In genomic region chr11:62671604-62672528, GRCh38 we compare ENCODE assay signal across 8 cellular contexts. TPM values are rescaled to one million over a fixed set of nuclear protein-coding genes. Genes with fewer than 3 reads are reported as not detected.
DNase-seq lines count a peak whose midpoint lies in the region; ATAC-seq, FAIRE-seq and TF ChIP-seq lines count a peak whose summit lies in the region.

Gene LBHD1 (minus strand): TSS chr11:62672267. CDS start chr11:62670031, 2,236 bp downstream.
Gene UQCC3 (plus strand): TSS chr11:62671673. CDS start chr11:62671746, 73 bp downstream.

- peak; percentile 2 to 35 for TF ChIP-seq POLR2A in tibial nerve (IDR thresholded peaks at IDR 0.05)

- no peak within 1 kb of the TSS for H3K27ac ChIP-seq in H9 (ENCODE audit: insufficient read length, low read depth, low read length)
- peak within 1 kb of the TSS; percentile 80 to 94 for H3K27ac ChIP-seq in SK-N-SH (ENCODE audit: low read depth in 2 of 2, low read length in 1 of 2)
- peak within 1 kb of the TSS; percentile 52 to 91 (median 83) for H3K27ac ChIP-seq in pancreas
- H3K27ac ChIP-seq in tibial nerve, result peak within 1 kb of the TSS; percentile 72 to 93 (median 86)

- H3K9me3 ChIP-seq in H9 (ENCODE audit: control insufficient read depth, low read depth, low read length) (no peaks in the 10 kb centered on the region), SK-N-SH (no peaks in the 10 kb centered on the region), pancreas (no peaks in the 10 kb centered on the region), tibial nerve (no peaks in the 10 kb centered on the region)

- H2BK15ac ChIP-seq in H9 (ENCODE audit: low read depth, low read length), result no peak within 1 kb of the TSS

- no peak within 1 kb of the TSS for H4K8ac ChIP-seq in H9 (replicated peaks; ENCODE audit: insufficient read length, low read depth, low read length)

- H3K9ac ChIP-seq in H9 (ENCODE audit: extremely low read depth, insufficient read length, low read length) (peak within 1 kb of the TSS; percentile 89), SK-N-SH (peak within 1 kb of the TSS; percentile 81)

- no CpG with 5 or more reads among the region's 66 CpGs for WGBS in H9 (ENCODE audit: extremely low coverage, insufficient read length, low lambda C conversion rate)
- 2% methylated on average over 30 of the region's 66 CpGs for WGBS in SK-N-SH (ENCODE audit: low lambda C conversion rate)
- 0 to 1% methylated on average over 62 to 66 of the region's 66 CpGs for WGBS in pancreas, 2 donors
- 1% methylated on average over 50 to 64 of the region's 66 CpGs for WGBS in tibial nerve, 2 donors

- H3K79me2 ChIP-seq in H9 (ENCODE audit: insufficient read depth, low read length) (no peaks in the 10 kb centered on the region), SK-N-SH (ENCODE audit: insufficient read depth) (peaks cover 78% of the 10 kb centered on the region)

- peaks cover 18 to 26% of the 10 kb centered on the region in 2 experiments for H3K4me1 Mint-ChIP-seq in H9
- peaks cover 55% of the 10 kb centered on the region for H3K4me1 Mint-ChIP-seq in activated naive CD8-positive, alpha-beta T cell (ENCODE audit: low read depth)

- no peak within 1 kb of the TSS for H4K91ac ChIP-seq in H9 (ENCODE audit: insufficient read length, low read depth, low read length)

- TF ChIP-seq CTCF in H9 (conservative IDR thresholded peaks at IDR 0.05), result no peak
- TF ChIP-seq CTCF in SK-N-SH (IDR thresholded peaks at IDR 0.05), result no peak
- no peak for TF ChIP-seq CTCF in pancreas (IDR thresholded peaks at IDR 0.05)
- TF ChIP-seq CTCF in tibial nerve (IDR thresholded peaks at IDR 0.05), result peak in 1 of 5 experiments; percentile 10

- H2BK120ac ChIP-seq in H9 (ENCODE audit: low read depth, low read length, poor library complexity, severe bottlenecking), result no peak within 1 kb of the TSS

- H3K27ac Mint-ChIP-seq in H9, result peak within 1 kb of the TSS; percentile 92 to 97 (median 93)
- H3K27ac Mint-ChIP-seq in activated naive CD8-positive, alpha-beta T cell, result peak within 1 kb of the TSS; percentile 98

- no peaks in the 10 kb centered on the region for H3K79me1 ChIP-seq in H9 (ENCODE audit: insufficient read depth, low read depth, low read length, poor library complexity, severe bottlenecking)

- H3K4me3 Mint-ChIP-seq in H9, result peak within 1 kb of the TSS; percentile 92 to 99
- H3K4me3 Mint-ChIP-seq in activated naive CD8-positive, alpha-beta T cell, result peak within 1 kb of the TSS; percentile 100

- peaks cover 3% of the 10 kb centered on the region for H3K23me2 ChIP-seq in H9 (ENCODE audit: insufficient read length, low read depth, low read length, poor library complexity, severe bottlenecking)

- peaks cover 41% of the 10 kb centered on the region for H3F3A ChIP-seq in SK-N-SH (replicated peaks; ENCODE audit: insufficient read depth)

- H3K9me2 ChIP-seq in SK-N-SH, result no peaks in the 10 kb centered on the region

- peak within 1 kb of the TSS; percentile 87 for H3K14ac ChIP-seq in H9 (ENCODE audit: insufficient read depth, low read length)

- no peaks in the 10 kb centered on the region; the same call in 1 of the 2 replicates for H3K27me3 Mint-ChIP-seq in H9 (ENCODE audit: low read depth)
- H3K27me3 Mint-ChIP-seq in activated naive CD8-positive, alpha-beta T cell, result no peaks in the 10 kb centered on the region

- peaks cover 15 to 22% of the 10 kb centered on the region in 2 experiments for H3K36me3 ChIP-seq in SK-N-SH (replicated peaks in 1 of 2; ENCODE audit: control insufficient read depth in 1 of 2, insufficient read depth in 2 of 2, low read length in 1 of 2)
- H3K36me3 ChIP-seq in pancreas, result peaks cover 0 to 1% (median 0%) of the 10 kb centered on the region in 3 donors
- H3K36me3 ChIP-seq in tibial nerve, result peaks cover 0 to 45% (median 0%) of the 10 kb centered on the region in 3 donors

- H2AK5ac ChIP-seq in H9 (ENCODE audit: insufficient read length, low read length), result no peak within 1 kb of the TSS

- H3K18ac ChIP-seq in H9 (ENCODE audit: insufficient read length, low read depth, low read length), result peak within 1 kb of the TSS; percentile 64

- FAIRE-seq in pancreas (lab: Jason Lieb, UNC), result no peak

- CTCF ChIA-PET in SK-N-SH (lab: Yijun Ruan, JAX), result interaction anchor here (1.0 to 2.0 kb wide), 9 partner anchors 9 to 290 kb away, joined by 3 to 8 read pairs (median 5); partner anchors contain the start of gene EML3

- peak within 1 kb of the TSS; percentile 6 for H2BK5ac ChIP-seq in H9 (ENCODE audit: insufficient read length, low read length)

- H4K20me1 ChIP-seq in H9 (ENCODE audit: control insufficient read depth, insufficient read depth, insufficient read length), result no peaks in the 10 kb centered on the region
- no peaks in the 10 kb centered on the region for H4K20me1 ChIP-seq in SK-N-SH (ENCODE audit: insufficient read depth)

- H3K4ac ChIP-seq in H9 (ENCODE audit: low read depth, low read length), result no peak within 1 kb of the TSS; the same call in 1 of the 2 replicates

- H3T11ph ChIP-seq in H9 (ENCODE audit: low read length), result no peak within 1 kb of the TSS

- no peaks in the 10 kb centered on the region for H3K27me3 ChIP-seq in H9 (ENCODE audit: insufficient read depth, low read length)
- no peaks in the 10 kb centered on the region for H3K27me3 ChIP-seq in SK-N-SH (ENCODE audit: insufficient read depth)
- H3K27me3 ChIP-seq in pancreas, result no peaks in the 10 kb centered on the region
- H3K27me3 ChIP-seq in tibial nerve, result no peaks in the 10 kb centered on the region

- H2AFZ ChIP-seq in H9 (ENCODE audit: low read length), result no peak within 1 kb of the TSS
- H2AFZ ChIP-seq in SK-N-SH (ENCODE audit: low read depth), result peak within 1 kb of the TSS; percentile 85

- no peak within 1 kb of the TSS for H3K56ac ChIP-seq in H9 (ENCODE audit: insufficient read length, low read depth, low read length)

- H3K4me2 ChIP-seq in H9 (ENCODE audit: insufficient read depth, insufficient read length, low read length) (peak within 1 kb of the TSS; percentile 83), SK-N-SH (peak within 1 kb of the TSS; percentile 97)

- H3K36me3 Mint-ChIP-seq in H9 (ENCODE audit: insufficient read depth in 1 of 3, low read depth in 3 of 3), result peaks cover 18 to 46% (median 37%) of the 10 kb centered on the region in 3 experiments; a peak in 6 of 7 replicates
- H3K36me3 Mint-ChIP-seq in activated naive CD8-positive, alpha-beta T cell, result peaks cover 5% of the 10 kb centered on the region

- TF ChIP-seq EP300 in SK-N-SH (IDR thresholded peaks at IDR 0.05; ENCODE audit: borderline replicate concordance in 1 of 2, low read depth in 1 of 2, low read length in 1 of 2) (no peak), tibial nerve (IDR thresholded peaks at IDR 0.05) (peak in 1 of 2 donors; percentile 84)

- no peak for TF ChIP-seq RAD21 in SK-N-SH (IDR thresholded peaks at IDR 0.05; ENCODE audit: low read length)

- POLR2A ChIA-PET in SK-N-SH (lab: Yijun Ruan, JAX), result interaction anchor here (0.6 to 1.9 kb wide), 22 partner anchors 9 to 209 kb away, joined by 3 to 16 read pairs (median 5); partner anchors contain the start of genes B3GAT3, EEF1G, GANAB and HNRNPUL2

- H3K23ac ChIP-seq in H9 (ENCODE audit: insufficient read length, low read depth, low read length), result no peak within 1 kb of the TSS

- intact Hi-C loops in head of caudate nucleus (cut with DNase I), result no loop called here
- intact Hi-C loops in pancreas (cut with DNase I), result no loop called here

- no peaks in the 10 kb centered on the region for H3K9me3 Mint-ChIP-seq in H9
- H3K9me3 Mint-ChIP-seq in activated naive CD8-positive, alpha-beta T cell (ENCODE audit: low read depth), result no peaks in the 10 kb centered on the region

- no peaks in the 10 kb centered on the region for H3K4me1 ChIP-seq in H9 (ENCODE audit: insufficient read depth, low read length)
- H3K4me1 ChIP-seq in SK-N-SH (ENCODE audit: control insufficient read depth in 1 of 2, insufficient read depth in 2 of 2, low read depth in 1 of 2, low read length in 1 of 2), result peaks cover 21% of the 10 kb centered on the region in 2 experiments; a peak in 3 of 4 replicates
- H3K4me1 ChIP-seq in pancreas, result peaks cover 11 to 36% (median 30%) of the 10 kb centered on the region in 3 donors
- peaks cover 0 to 67% (median 30%) of the 10 kb centered on the region in 4 donors for H3K4me1 ChIP-seq in tibial nerve

- no peak within 1 kb of the TSS for H2BK20ac ChIP-seq in H9 (ENCODE audit: low read depth, low read length, poor library complexity, severe bottlenecking)

- H2BK12ac ChIP-seq in H9 (ENCODE audit: insufficient read length, low read depth, low read length), result no peak within 1 kb of the TSS

- no peak within 1 kb of the TSS for H4K5ac ChIP-seq in H9 (ENCODE audit: insufficient read length, low read depth, low read length)

- peak; percentile 86 for DNase-seq in Daoy (ENCODE audit: low read depth)
- DNase-seq in H9, result peak; percentile 83
- DNase-seq in NAMALWA (ENCODE audit: low spot score), result peak; percentile 90
- DNase-seq in SK-N-SH, result peak; percentile 88
- peak in 41 of 42 donors; percentile 71 to 95 (median 87) for DNase-seq in head of caudate nucleus
- peak; percentile 71 to 88 (median 78) for DNase-seq in pancreas
- DNase-seq in tibial nerve (ENCODE audit: low spot score in 2 of 2), result peak; percentile 57 to 71

- ATAC-seq in pancreas, result peak; percentile 71 to 86 (median 84)

- H3K4me3 ChIP-seq in SK-N-SH (ENCODE audit: low read depth in 2 of 2, low read length in 1 of 2) (peak within 1 kb of the TSS; percentile 68 to 90), pancreas (peak within 1 kb of the TSS; percentile 72 to 95 (median 86)), tibial nerve (peak within 1 kb of the TSS; percentile 46 to 87 (median 70))

RNA-seq across cellular contexts. Expression of gene LBHD1, which starts in this region (rescaled TPM):
- 4.9 and 6.0 TPM in 2 replicates for total RNA-seq in Daoy (2014; rRNA removed; shearing (Covaris generic))
- total RNA-seq in H9 (2021) (9.1 and 10.4 TPM in 2 replicates), pancreas (1 to 10 TPM; 1.4 to 4.0 (median 2.8) TPM), tibial nerve (10 to 100 TPM in 1 of 4 donors, 1 to 10 TPM in 3; 3.9 to 11.1 (median 5.4) TPM)
- polyA plus RNA-seq in SK-N-SH (2012; rRNA removed) (9.7 and 12.0 TPM in 2 replicates), pancreas (10 to 100 TPM in 1 of 2 donors, 1 to 10 TPM in 1; 7.1 to 21.7 TPM)
- polyA plus RNA-seq in SK-N-SH (2012; cell fraction: cytosol; rRNA removed), result 5.5 and 6.3 TPM in 2 replicates
- polyA plus RNA-seq in SK-N-SH (2012; cell fraction: nucleus; rRNA removed), result 56.3 and 74.8 TPM in 2 replicates

RNA-seq across cellular contexts. Expression of gene UQCC3, which starts in this region (rescaled TPM):
- 7.7 and 17.7 TPM in 2 replicates for total RNA-seq in Daoy (2014; rRNA removed; shearing (Covaris generic))
- total RNA-seq in H9 (2021), result 11.1 and 12.3 TPM in 2 replicates
- polyA plus RNA-seq in SK-N-SH (2012; rRNA removed), result 22.7 and 24.8 TPM in 2 replicates
- 16.3 and 23.0 TPM in 2 replicates for polyA plus RNA-seq in SK-N-SH (2012; cell fraction: cytosol; rRNA removed)
- 6.4 and 15.5 TPM in 2 replicates for polyA plus RNA-seq in SK-N-SH (2012; cell fraction: nucleus; rRNA removed)
- 1 to 10 TPM; 3.2 to 4.9 (median 3.6) TPM for total RNA-seq in pancreas
- 10 to 100 TPM; 14.1 to 17.3 TPM for polyA plus RNA-seq in pancreas
- 10 to 100 TPM in 3 of 4 donors, 1 to 10 TPM in 1; 7.6 to 22.2 (median 14.6) TPM for total RNA-seq in tibial nerve
